ENCODE assay signal across 7 cellular contexts in genomic region chrX:3843522-3844145, GRCh38.
DNase-seq lines count a peak whose midpoint lies in the region; ATAC-seq lines count a peak whose summit lies in the region.
"Not testable (repeated sequence)": the region's sequence is repeated elsewhere in the genome, so short reads cannot be mapped to it uniquely, and the experiment has no call there.

No MANE protein-coding gene starts in this region.

- not testable (repeated sequence) for H3K27me3 Mint-ChIP-seq in memory B cell

- H3K36me3 Mint-ChIP-seq in memory B cell, result not testable (repeated sequence)

- H3K36me3 ChIP-seq in SJCRH30, result not testable (repeated sequence)

- not testable (repeated sequence) for DNase-seq in SJCRH30; memory B cell (ENCODE audit: low spot score in 2 of 2)

- peak overlapping the region; percentile 42 for H3K4me3 ChIP-seq in SJCRH30

- ATAC-seq in GM18858 (IDR thresholded peaks at IDR 0.05; ENCODE audit: unreplicated experiment) (peak; percentile 92), GM21390 (IDR thresholded peaks at IDR 0.05; ENCODE audit: unreplicated experiment) (peak; percentile 91), HG02840 (IDR thresholded peaks at IDR 0.05; ENCODE audit: low FRiP score, unreplicated experiment) (peak; percentile 88), HG03354 (IDR thresholded peaks at IDR 0.05; ENCODE audit: poor library complexity, severe bottlenecking, unreplicated experiment) (peak; percentile 94), esophagus mucosa (peak; percentile 99), memory B cell (ENCODE audit: low read depth) (peak; percentile 95)

- not testable (repeated sequence) for H3K4me1 Mint-ChIP-seq in memory B cell

- not testable (repeated sequence) for H3K4me1 ChIP-seq in SJCRH30

- not testable (repeated sequence) for H3K9me3 ChIP-seq in SJCRH30 (replicated peaks)

- not testable (repeated sequence) for H3K27ac ChIP-seq in SJCRH30

- H3K4me3 Mint-ChIP-seq in memory B cell, result not testable (repeated sequence)

- H3K9me3 Mint-ChIP-seq in memory B cell, result not testable (repeated sequence)

- H3K27ac Mint-ChIP-seq in memory B cell, result not testable (repeated sequence)

- H3K27me3 ChIP-seq in SJCRH30, result not testable (repeated sequence)
